In genomic region chr18:2627821-2628276, GRCh38 we compare ENCODE assay signal across 10 cellular contexts. TPM values are rescaled to one million over a fixed set of nuclear protein-coding genes. Genes with fewer than 3 reads are reported as not detected.
DNase-seq lines count a peak whose midpoint lies in the region; ATAC-seq and TF ChIP-seq lines count a peak whose summit lies in the region.
"Had no signal": no experiment of that assay in that cellular context is flagged by ENCODE, and none has a peak within 500 bp of the region (broad histone marks: within the 10 kb centered on the region; RNA-seq: fewer than 3 reads in every experiment).

No MANE protein-coding gene starts in this region.

- no peak overlapping the region for H3K4me3 ChIP-seq in breast epithelium
- H3K4me3 ChIP-seq: BLaER1 treated with 17β-estradiol and CSF1 and Interleukin-3, amounts not matched to agents 10 nM and 100 nM had no signal

- TF ChIP-seq POLR2A in breast epithelium (IDR thresholded peaks at IDR 0.05) = no peak

- H3K9me3 ChIP-seq in breast epithelium = no peaks in the 10 kb centered on the region

- H3K9me3 Mint-ChIP-seq in MCF 10A (ENCODE audit: unreplicated experiment) = no peaks in the 10 kb centered on the region
- H3K9me3 Mint-ChIP-seq in stimulated activated naive CD8-positive, alpha-beta T cell treated with anti-CD3 and anti-CD28 coated beads, Interleukin-15, Interleukin-2, amounts not matched to agents 100 ng/mL and 50 ng/mL, for 24 hours = no peaks in the 10 kb centered on the region
- H3K9me3 Mint-ChIP-seq in progenitor cell of endocrine pancreas (ENCODE audit: low read depth) = peaks cover 5% of the 10 kb centered on the region

- H3K4me3 Mint-ChIP-seq in MCF 10A (ENCODE audit: unreplicated experiment) (no peak overlapping the region), progenitor cell of endocrine pancreas (ENCODE audit: low read depth) (no peak overlapping the region)
- no peak overlapping the region for H3K4me3 Mint-ChIP-seq in stimulated activated naive CD8-positive, alpha-beta T cell treated with anti-CD3 and anti-CD28 coated beads, Interleukin-15, Interleukin-2, amounts not matched to agents 100 ng/mL and 50 ng/mL, for 24 hours

- no peaks in the 10 kb centered on the region for H3K36me3 ChIP-seq in breast epithelium
- H3K36me3 ChIP-seq: BLaER1 treated with 17β-estradiol and CSF1 and Interleukin-3, amounts not matched to agents 10 nM and 100 nM had no signal

- no peaks in the 10 kb centered on the region for H3K27me3 Mint-ChIP-seq in MCF 10A (ENCODE audit: insufficient read depth, unreplicated experiment)
- H3K27me3 Mint-ChIP-seq in stimulated activated naive CD8-positive, alpha-beta T cell treated with anti-CD3 and anti-CD28 coated beads, Interleukin-15, Interleukin-2, amounts not matched to agents 100 ng/mL and 50 ng/mL, for 24 hours = no peaks in the 10 kb centered on the region
- H3K27me3 Mint-ChIP-seq in progenitor cell of endocrine pancreas = no peaks in the 10 kb centered on the region

- H3K27me3 ChIP-seq in breast epithelium = no peaks in the 10 kb centered on the region
- H3K27me3 ChIP-seq: BLaER1 treated with 17β-estradiol and CSF1 and Interleukin-3, amounts not matched to agents 10 nM and 100 nM had no signal

- no peak for ATAC-seq in GM18502 (IDR thresholded peaks at IDR 0.05; ENCODE audit: poor library complexity, unreplicated experiment)

- no peaks in the 10 kb centered on the region for H3K4me1 Mint-ChIP-seq in MCF 10A (ENCODE audit: insufficient read depth, unreplicated experiment)
- peaks cover 30% of the 10 kb centered on the region for H3K4me1 Mint-ChIP-seq in stimulated activated naive CD8-positive, alpha-beta T cell treated with anti-CD3 and anti-CD28 coated beads, Interleukin-15, Interleukin-2, amounts not matched to agents 100 ng/mL and 50 ng/mL, for 24 hours (ENCODE audit: low read depth)
- H3K4me1 Mint-ChIP-seq in progenitor cell of endocrine pancreas (ENCODE audit: low read depth) = no peaks in the 10 kb centered on the region

- TF ChIP-seq CTCF in MCF 10A (IDR thresholded peaks at IDR 0.05; ENCODE audit: unreplicated experiment) (no peak), breast epithelium (IDR thresholded peaks at IDR 0.05) (no peak), progenitor cell of endocrine pancreas (IDR thresholded peaks at IDR 0.05; ENCODE audit: unreplicated experiment) (no peak)

- H3K36me3 Mint-ChIP-seq in MCF 10A (ENCODE audit: insufficient read depth, unreplicated experiment) (no peaks in the 10 kb centered on the region), progenitor cell of endocrine pancreas (ENCODE audit: insufficient read depth) (no peaks in the 10 kb centered on the region)
- peaks cover 9% of the 10 kb centered on the region for H3K36me3 Mint-ChIP-seq in stimulated activated naive CD8-positive, alpha-beta T cell treated with anti-CD3 and anti-CD28 coated beads, Interleukin-15, Interleukin-2, amounts not matched to agents 100 ng/mL and 50 ng/mL, for 24 hours (ENCODE audit: low read depth)

- POLR2A ChIA-PET in MCF 10A (lab: Yijun Ruan, JAX) = interaction anchor here (1.0 to 1.6 kb wide), 2 partner anchors 22 to 54 kb away, joined by 4 to 5 read pairs; no protein-coding TSS in a partner anchor

- H3K27ac ChIP-seq in breast epithelium = no peak overlapping the region
- H3K27ac ChIP-seq: BLaER1 treated with 17β-estradiol and CSF1 and Interleukin-3, amounts not matched to agents 10 nM and 100 nM had no signal

- CTCF ChIA-PET in MCF 10A (lab: Yijun Ruan, JAX) = interaction anchor here (0.9 kb wide), 1 partner anchor 26 kb away, joined by 3 read pairs; no protein-coding TSS in a partner anchor

- intact Hi-C loops in MCF 10A (cut with micrococcal nuclease) = no loop called here
- intact Hi-C loops in breast epithelium (cut with DNase I; ENCODE audit: low total_unique reads) = no loop called here

- DNase-seq in MCF 10A (ENCODE audit: unreplicated experiment) = peak; percentile 70
- no peak for DNase-seq in breast epithelium (ENCODE audit: low spot score in 2 of 2)
- peak; percentile 74 for DNase-seq in M059J (ENCODE audit: low read depth)
- DNase-seq in amniotic epithelial cell (ENCODE audit: low read depth) = peak; percentile 31
- no peak for DNase-seq in progenitor cell of endocrine pancreas (ENCODE audit: low spot score, unreplicated experiment)
- no peak for DNase-seq in NCI-H146 (lab: John Stamatoyannopoulos, UW)
- DNase-seq: NCI-H1048 had no signal

- no peaks in the 10 kb centered on the region for H3K4me1 ChIP-seq in breast epithelium
- H3K4me1 ChIP-seq: BLaER1 treated with 17β-estradiol and CSF1 and Interleukin-3, amounts not matched to agents 10 nM and 100 nM had no signal

- H3K27ac Mint-ChIP-seq in MCF 10A (ENCODE audit: low read depth, unreplicated experiment) (no peak overlapping the region), progenitor cell of endocrine pancreas (no peak overlapping the region)
- H3K27ac Mint-ChIP-seq in stimulated activated naive CD8-positive, alpha-beta T cell treated with anti-CD3 and anti-CD28 coated beads, Interleukin-15, Interleukin-2, amounts not matched to agents 100 ng/mL and 50 ng/mL, for 24 hours = peak overlapping the region; percentile 67

- BruUV-seq in MCF 10A (replicated peaks; lab: Mats Ljungman, UMichigan) = no TSS peak

RNA-seq across cellular contexts. Expression of gene SMCHD1, which starts 27.7 kb away (rescaled TPM):
- total RNA-seq in MCF 10A (2022) = 43.7 and 50.7 TPM in 2 replicates
- total RNA-seq in breast epithelium = 100 to 1,000 TPM in 2 of 3 donors, 10 to 100 TPM in 1; 73.9 to 131 (median 102) TPM
- total RNA-seq in M059J (2014; rRNA removed; shearing (Covaris generic)) = 35.4 and 38.3 TPM in 2 replicates
- 59.2 and 65.1 TPM in 2 replicates for total RNA-seq in progenitor cell of endocrine pancreas

RNA-seq across cellular contexts. Expression of gene NDC80, which starts 56.5 kb away (rescaled TPM):
- total RNA-seq in MCF 10A (2022) (20.4 and 29.6 TPM in 2 replicates), breast epithelium (under 1 TPM; 0.44 to 0.98 (median 0.96) TPM), progenitor cell of endocrine pancreas (15.0 and 17.4 TPM in 2 replicates)
- total RNA-seq in M059J (2014; rRNA removed; shearing (Covaris generic)) = 52.0 and 65.8 TPM in 2 replicates

RNA-seq across cellular contexts. Expression of gene METTL4, which starts 56.5 kb away (rescaled TPM):
- total RNA-seq in MCF 10A (2022) (11.8 and 15.0 TPM in 2 replicates), breast epithelium (10 to 100 TPM in 1 of 3 donors, 1 to 10 TPM in 2; 4.0 to 11.3 (median 7.2) TPM), progenitor cell of endocrine pancreas (11.2 and 11.3 TPM in 2 replicates)
- 7.9 and 11.7 TPM in 2 replicates for total RNA-seq in M059J (2014; rRNA removed; shearing (Covaris generic))

Comparison
In these comparisons a context has a peak if more than half of its experiments do, and no peak if none do; other contexts are left out.
1. DNase-seq: peak in MCF 10A (single experiment), M059J (single experiment) and amniotic epithelial cell (single experiment); none in breast epithelium (0 of 2), progenitor cell of endocrine pancreas (single experiment) and NCI-H146 (single experiment).